In genomic region chr6:163392533-163392932, GRCh38 we compare ENCODE assay signal across 10 cellular contexts. TPM values are rescaled to one million over a fixed set of nuclear protein-coding genes. Genes with fewer than 3 reads are reported as not detected.
DNase-seq lines count a peak whose midpoint lies in the region; ATAC-seq and TF ChIP-seq lines count a peak whose summit lies in the region.
"Had no signal": no experiment of that assay in that cellular context is flagged by ENCODE, and none has a peak within 500 bp of the region (broad histone marks: within the 10 kb centered on the region; RNA-seq: fewer than 3 reads in every experiment).

No MANE protein-coding gene starts in this region.

- H3K36me3 ChIP-seq in HEK293 (ENCODE audit: control insufficient read depth in 2 of 2, insufficient read depth in 1 of 2, low read length in 2 of 2) = no peaks in the 10 kb centered on the region

- no peak for ATAC-seq in activated CD4-positive, CD25-positive, alpha-beta regulatory T cell treated with anti-CD3 and anti-CD28 coated beads, Interleukin-2, amount 50 U/mL, for 24 hours

- CTCF ChIA-PET in HEK293 (lab: Yijun Ruan, JAX) = no interaction called here

- H3K27ac ChIP-seq in HEK293 (ENCODE audit: extremely low read depth, low read depth, low read length) = no peak overlapping the region

- H3K9me3 ChIP-seq in HEK293 (ENCODE audit: control insufficient read depth, insufficient read depth, low read depth, low read length) = no peaks in the 10 kb centered on the region

- intact Hi-C loops in head of caudate nucleus (cut with DNase I) = no loop called here

- no peak overlapping the region for H3K4me3 ChIP-seq in HEK293 (ENCODE audit: low read depth, low read length)

- H3K4me1 ChIP-seq in HEK293 (ENCODE audit: control insufficient read depth, insufficient read depth, low read length) = 0 out of 2 replicates have a peak, but pooled peaks cover 2% of the 10 kb centered on the region

- TF ChIP-seq CTCF in HEK293 (tag by site-specific recombination; IDR thresholded peaks at IDR 0.05) = no peak

- DNase-seq in SW480 (ENCODE audit: low spot score) (peak; percentile 31), head of caudate nucleus (peak in 32 of 42 donors; percentile 40 to 83 (median 64)), renal cortical epithelial cell (ENCODE audit: low read depth) (peak; percentile 66), iPS-NIHi11 (ENCODE audit: low spot score) (no peak), NCI-H446 treated with DMSO at 0.1 percent for 48 hours (lab: John Stamatoyannopoulos, UW) (no peak)
- DNase-seq in stimulated activated naive CD4-positive, alpha-beta T cell treated with Interleukin-2 at 50 U/mL for 16 hours (lab: John Stamatoyannopoulos, UW) = no peak
- DNase-seq: activated CD4-positive, CD25-positive, alpha-beta regulatory T cell treated with anti-CD3 and anti-CD28 coated beads, Interleukin-2, amount 50 U/mL, for 72 hours; activated naive CD4-positive, alpha-beta T cell treated with anti-CD3 and anti-CD28 coated beads, Interleukin-2, amount 50 U/mL, for 16 hours had no signal

- POLR2A ChIA-PET in HEK293 (lab: Yijun Ruan, JAX) = no interaction called here

TF ChIP-seq in HEK293, 187 proteins besides CTCF, POLR2A, EP300 and RAD21:
- peak; percentile 69; the same call in 1 of the 2 replicates for TF ChIP-seq KLF10 (tag by site-specific recombination; IDR thresholded peaks at IDR 0.05)
- no peak for TF ChIP-seq ZNF501 (tag by site-specific recombination; IDR thresholded peaks at IDR 0.05)

RNA-seq across cellular contexts. Expression of gene QKI, which starts 22.0 kb away (rescaled TPM):
- total RNA-seq in renal cortical epithelial cell = 92.6 and 218 TPM in 2 replicates

Comparison
In these comparisons a context has a peak if more than half of its experiments do, and no peak if none do; other contexts are left out.
1. DNase-seq: peak in SW480 (single experiment), head of caudate nucleus (32 of 42) and renal cortical epithelial cell (single experiment); none in iPS-NIHi11 (single experiment), NCI-H446 treated with DMSO at 0.1 percent for 48 hours (single experiment) and stimulated activated naive CD4-positive, alpha-beta T cell treated with Interleukin-2 at 50 U/mL for 16 hours (single experiment).